Comparison of ENCODE assay signal across 26 cellular contexts in the genomic region with DNA sequence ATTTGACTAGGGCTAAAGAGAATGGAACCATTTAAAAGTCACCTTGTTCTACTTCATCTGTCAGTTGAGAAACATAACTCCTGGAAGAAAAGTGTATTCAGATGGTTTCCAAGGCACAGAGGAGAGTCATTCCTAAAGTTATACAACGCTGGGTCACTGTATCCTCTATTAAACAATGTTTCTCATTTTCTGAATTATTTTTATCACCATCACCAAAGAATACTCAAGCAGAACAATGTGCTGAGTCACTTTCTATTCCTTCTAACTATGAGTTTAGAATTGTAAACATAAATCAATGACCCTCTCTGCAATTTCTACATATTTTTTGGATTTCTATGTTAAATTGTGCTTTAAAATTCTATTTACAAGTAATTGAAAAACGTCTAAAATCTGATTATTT. TPM values are rescaled to one million over a fixed set of nuclear protein-coding genes. Genes with fewer than 3 reads are reported as not detected.
A peak's percentile ranks its signal among the peaks of the same experiment; 100 is the strongest.
DNase-seq lines count a peak whose midpoint lies in the region; ATAC-seq, FAIRE-seq and TF ChIP-seq lines count a peak whose summit lies in the region.
"Had no signal": no experiment of that assay in that cellular context is flagged by ENCODE, and none has a peak within 500 bp of the region (broad histone marks: within the 10 kb centered on the region; RNA-seq: fewer than 3 reads in every experiment).

No MANE protein-coding gene starts in this region.

- no peaks in the 10 kb centered on the region for H3K36me3 ChIP-seq in CD8-positive, alpha-beta T cell (ENCODE audit: insufficient read depth, low read length)
- no peaks in the 10 kb centered on the region for H3K36me3 ChIP-seq in GM12878 (ENCODE audit: control insufficient read depth in 2 of 2, insufficient read depth in 2 of 2, low read length in 1 of 2)
- H3K36me3 ChIP-seq: heart left ventricle had no signal

- peaks cover 11% of the 10 kb centered on the region for H3K4me1 ChIP-seq in CD8-positive, alpha-beta T cell (ENCODE audit: insufficient read depth, low read length)
- peaks cover 7% of the 10 kb centered on the region; the same call in 1 of the 2 replicates for H3K4me1 ChIP-seq in GM12878 (ENCODE audit: control insufficient read depth, insufficient read depth, low read length)

- in situ Hi-C loops in GM12878 (cut with MboI), result no loop called here

- POLR2A ChIA-PET in CD8-positive, alpha-beta T cell (lab: Charles Lee), result no interaction called here
- POLR2A ChIA-PET in GM12878 (lab: Charles Lee), result interaction anchor here (0.6 kb wide), 1 partner anchor 478 kb away, joined by 4 read pairs; no protein-coding TSS in a partner anchor

- H3K36me3 Mint-ChIP-seq in CD8-positive, alpha-beta T cell, result no peaks in the 10 kb centered on the region
- H3K36me3 Mint-ChIP-seq in natural killer cell, result peaks cover 6% of the 10 kb centered on the region

- H3K27ac ChIP-seq in CD8-positive, alpha-beta T cell (ENCODE audit: low read depth, low read length), result no peak overlapping the region
- H3K27ac ChIP-seq in GM12878 (ENCODE audit: control insufficient read depth, insufficient read depth), result 0 out of 2 replicates have a peak overlapping the region, but pooled peaks have one; percentile 8
- H3K27ac ChIP-seq: VCaP had no signal

- no peak overlapping the region for H3K4me3 ChIP-seq in CD8-positive, alpha-beta T cell (ENCODE audit: low read depth, low read length)
- H3K4me3 ChIP-seq in GM12878, result no peak overlapping the region
- H3K4me3 ChIP-seq: heart left ventricle had no signal

- no peaks in the 10 kb centered on the region for H3K9me3 ChIP-seq in CD8-positive, alpha-beta T cell (ENCODE audit: low read length)
- no peaks in the 10 kb centered on the region; the same call in 2 of the 3 replicates for H3K9me3 ChIP-seq in GM12878 (replicated peaks; ENCODE audit: control insufficient read depth, insufficient read depth, low read length)
- H3K9me3 ChIP-seq: heart left ventricle had no signal

- no peaks in the 10 kb centered on the region for H3K27me3 ChIP-seq in CD8-positive, alpha-beta T cell (ENCODE audit: insufficient read depth, low read length)
- no peaks in the 10 kb centered on the region for H3K27me3 ChIP-seq in GM12878 (replicated peaks in 1 of 2; ENCODE audit: control insufficient read depth in 2 of 2, insufficient read depth in 2 of 2, low read length in 1 of 2)
- H3K27me3 ChIP-seq: heart left ventricle had no signal

- intact Hi-C loops in CD8-positive, alpha-beta T cell (cut with DNase I, micrococcal nuclease), result loop anchor here (5.0 kb wide), 3 partner anchors 34 to 96 kb away; no protein-coding TSS in a partner anchor
- intact Hi-C loops in GM12878 (cut with micrococcal nuclease; ENCODE audit: unreplicated experiment) (no loop called here), natural killer cell (cut with micrococcal nuclease) (loop anchor here (5.0 kb wide), 1 partner anchor 99 kb away; no protein-coding TSS in a partner anchor)

- no peak overlapping the region for H3K9ac ChIP-seq in GM12878 (ENCODE audit: control insufficient read depth, insufficient read depth, low read length)

- H3K9me3 Mint-ChIP-seq in CD8-positive, alpha-beta T cell, result peaks cover 8% of the 10 kb centered on the region
- no peaks in the 10 kb centered on the region for H3K9me3 Mint-ChIP-seq in natural killer cell

- no peak for TF ChIP-seq EP300 in GM12878 (IDR thresholded peaks at IDR 0.05; ENCODE audit: borderline replicate concordance in 1 of 2, control insufficient read depth in 1 of 2, low read depth in 2 of 2, low read length in 2 of 2)

- H4K20me1 ChIP-seq in GM12878 (ENCODE audit: control insufficient read depth, insufficient read depth), result no peaks in the 10 kb centered on the region

- TF ChIP-seq CTCF in CD8-positive, alpha-beta T cell (IDR thresholded peaks at IDR 0.05), result no peak
- TF ChIP-seq CTCF in GM12878 (IDR thresholded peaks at IDR 0.05 in 2 of 3, conservative IDR thresholded peaks at IDR 0.05 in 1 of 3; ENCODE audit: control insufficient read depth in 2 of 3, extremely low read depth in 1 of 3, insufficient read depth in 1 of 3, low read depth in 3 of 3, low read length in 3 of 3), result no peak
- no peak for TF ChIP-seq CTCF in natural killer cell (IDR thresholded peaks at IDR 0.05)

- peaks cover 42% of the 10 kb centered on the region for H3K4me1 Mint-ChIP-seq in CD8-positive, alpha-beta T cell (ENCODE audit: low read depth)
- H3K4me1 Mint-ChIP-seq in natural killer cell, result peaks cover 75 to 82% of the 10 kb centered on the region in 2 donors

- SMC1A ChIA-PET in GM12878 (lab: Charles Lee; ENCODE audit: uncharacterized antibody, unreplicated experiment), result interaction anchor here (1.2 to 3.1 kb wide), 4 partner anchors 23 to 110 kb away, joined by 3 to 11 read pairs (median 4); partner anchors contain the start of gene ARAP2

- no peaks in the 10 kb centered on the region for H3K27me3 Mint-ChIP-seq in CD8-positive, alpha-beta T cell (ENCODE audit: low read depth)
- no peaks in the 10 kb centered on the region for H3K27me3 Mint-ChIP-seq in natural killer cell (ENCODE audit: low read depth in 2 of 2)
- H3K27me3 Mint-ChIP-seq: activated naive CD8-positive, alpha-beta T cell; CD4-positive, alpha-beta T cell had no signal

- no peak overlapping the region for H3K4me3 Mint-ChIP-seq in CD8-positive, alpha-beta T cell
- peak overlapping the region; percentile 58 for H3K4me3 Mint-ChIP-seq in natural killer cell
- H3K4me3 Mint-ChIP-seq: activated CD4-positive, alpha-beta T cell treated with anti-CD3 and anti-CD28 coated beads, Interleukin-2, amount 10 ng/mL, durations not matched to agents 24 days and 14 days; activated naive CD8-positive, alpha-beta T cell; CD4-positive, alpha-beta T cell; T-helper 2 cell treated with Interferon-gamma antibody and Interleukin-4, amounts not matched to agents 5 μg/mL and 100 μg/mL, for 36 hours had no signal

- TF ChIP-seq RAD21 in GM12878 (IDR thresholded peaks at IDR 0.05; ENCODE audit: insufficient read depth, low read depth, low read length), result no peak

- FAIRE-seq in GM12878 (lab: Jason Lieb, UNC), result no peak
- FAIRE-seq: HTR-8/SVneo had no signal

- RAD21 ChIA-PET in GM12878 (lab: Charles Lee; ENCODE audit: unreplicated experiment), result no interaction called here

- H2AFZ ChIP-seq in GM12878 (ENCODE audit: control insufficient read depth, low read depth, low read length), result no peak overlapping the region; the same call in 1 of the 2 replicates

- DNase-seq in CD8-positive, alpha-beta T cell, result no peak
- DNase-seq in HS-5 (ENCODE audit: low read depth) (peak; percentile 49), GM12878 (ENCODE audit: low read depth, low spot score) (no peak), natural killer cell (no peak), HPDE6-E6E7 (ENCODE audit: extremely low spot score) (no peak)
- DNase-seq in stimulated activated naive CD4-positive, alpha-beta T cell treated with Interleukin-2 at 50 U/mL for 16 hours (lab: John Stamatoyannopoulos, UW), result no peak
- DNase-seq: activated CD4-positive, alpha-beta T cell treated with anti-CD3 and anti-CD28 coated beads, Interleukin-2, amount 10 ng/mL, durations not matched to agents 24 days and 14 days; aorta; CD4-positive, alpha-beta T cell; DMS 273 treated with DMSO at 0.1 percent for 48 hours; heart left ventricle; Karpas-422; left colon; mesendoderm; NCI-H1694 treated with DMSO at 0.1 percent for 48 hours; NCI-H526; occipital lobe; stimulated activated CD4-positive, alpha-beta T cell treated with anti-CD3 and anti-CD28 coated beads, Interleukin-4, amount 100 ng/mL, for 4 hours; stimulated activated naive CD8-positive, alpha-beta T cell treated with anti-CD3 and anti-CD28 coated beads, Interleukin-15, Interleukin-2, amounts not matched to agents 100 U/mL and 50 U/mL, for 24 hours had no signal

- H3K4me2 ChIP-seq in GM12878 (ENCODE audit: control insufficient read depth, insufficient read depth), result no peak overlapping the region

- no peaks in the 10 kb centered on the region for H3K79me2 ChIP-seq in GM12878 (ENCODE audit: control insufficient read depth, insufficient read depth, low read length)

- H3K27ac Mint-ChIP-seq in CD8-positive, alpha-beta T cell, result peak overlapping the region; percentile 62
- peak overlapping the region; percentile 98 for H3K27ac Mint-ChIP-seq in natural killer cell
- H3K27ac Mint-ChIP-seq: activated CD4-positive, alpha-beta T cell treated with anti-CD3 and anti-CD28 coated beads, Interleukin-2, amount 10 ng/mL, durations not matched to agents 24 days and 14 days; activated naive CD8-positive, alpha-beta T cell; activated T-helper 2 cell treated with anti-CD3 and anti-CD28 coated beads, Interferon-gamma antibody, Interleukin-2, Interleukin-4, amounts not matched to agents 10 μg/mL and 5 μg/mL and 100 μg/mL, durations not matched to agents 14 hours and 24 hours and 36 hours; CD4-positive, alpha-beta T cell; T-helper 2 cell treated with Interferon-gamma antibody and Interleukin-4, amounts not matched to agents 5 μg/mL and 100 μg/mL, for 36 hours had no signal

- TF ChIP-seq POLR2A in GM12878 (IDR thresholded peaks at IDR 0.05; ENCODE audit: low read depth, low read length), result no peak

- 39% methylated on average over 2 of the region's 2 CpGs for WGBS in GM12878 (ENCODE audit: insufficient coverage, insufficient replicate concordance, low lambda C conversion rate, missing lambda C conversion rate)

- CTCF ChIA-PET in CD8-positive, alpha-beta T cell (lab: Charles Lee), result no interaction called here
- CTCF ChIA-PET in GM12878 (lab: Yijun Ruan, JAX), result no interaction called here

- no TSS peak for BruUV-seq in GM12878 (replicated peaks; lab: Mats Ljungman, UMichigan)

- no peak for ATAC-seq in CD8-positive, alpha-beta T cell
- no peak for ATAC-seq in GM12878
- ATAC-seq in natural killer cell, result no peak
- no peak for ATAC-seq in HG02571 (IDR thresholded peaks at IDR 0.05; ENCODE audit: unreplicated experiment)
- ATAC-seq: heart left ventricle; left colon; SK-N-SH treated with all-trans-retinoic acid at 6 μM for 48 hours; stimulated activated naive CD8-positive, alpha-beta T cell treated with anti-CD3 and anti-CD28 coated beads, Interleukin-15, Interleukin-2, amounts not matched to agents 100 U/mL and 50 U/mL, for 24 hours had no signal

RNA-seq across cellular contexts. Expression of gene DTHD1, which starts 7.3 kb away (rescaled TPM):
- 1 to 10 TPM; 1.9 to 2.1 TPM for total RNA-seq in CD8-positive, alpha-beta T cell
- 0.24 and 0.31 TPM in 2 replicates for total RNA-seq in GM12878 (2013; cell fraction: nucleolus; rRNA removed)
- 1.3 TPM in 2 replicates for total RNA-seq in GM12878 (2014; rRNA removed)
- 1.7 and 1.8 TPM in 2 replicates for total RNA-seq in GM12878 (2014; rRNA removed; fragmentation: Illumina TruSeq; extraction: Trizol)
- 2.0 and 2.1 TPM in 2 replicates for total RNA-seq in GM12878 (2021)
- 0.28 TPM for polyA plus RNA-seq in GM12878 (2011; ENCODE audit: low read depth)
- 0.05 and 0.19 TPM in 2 replicates for polyA plus RNA-seq in GM12878 (2011; rRNA removed)
- polyA plus RNA-seq in GM12878 (2011; cell fraction: cytosol; rRNA removed), result 0.03 TPM in 2 replicates
- 0.06 and 0.10 TPM in 2 replicates for polyA plus RNA-seq in GM12878 (2011; cell fraction: nucleus; rRNA removed)
- polyA plus RNA-seq in GM12878 (2012), result 0.38 and 0.98 TPM in 2 replicates
- 2.8 and 4.6 TPM in 2 replicates for polyA plus RNA-seq in GM12878 (2014; fragmentation: Illumina TruSeq; extraction: Trizol)
- polyA plus RNA-seq in GM12878 (2014; fragmentation: Nextera tagmentation; extraction: Ambion mirVana), result 1 to 10 TPM; 1.2 to 1.5 TPM
- 1.1 and 2.2 TPM in 2 replicates for polyA plus RNA-seq in GM12878 (2014; rRNA removed)
- 1 to 10 TPM; 1.1 to 1.3 TPM for polyA plus RNA-seq in GM12878 (2016; fragmentation: Nextera tagmentation; extraction: Ambion mirVana)
- not detected in 2 replicates for polyA minus RNA-seq in GM12878 (2011; rRNA and poly(A)+ RNA removed)
- not detected in 2 replicates for polyA minus RNA-seq in GM12878 (2011; cell fraction: cytosol; rRNA and poly(A)+ RNA removed)
- polyA minus RNA-seq in GM12878 (2011; cell fraction: nucleus; rRNA and poly(A)+ RNA removed), result 0.19 TPM in 1 of 2 replicates, not detected in the other
- total RNA-seq in natural killer cell, result 10 to 100 TPM; 67.0 to 95.4 (median 81.5) TPM
- polyA plus RNA-seq: aorta, heart left ventricle had no signal

RNA-seq across cellular contexts. Expression of gene ARAP2, which starts 44.4 kb away (rescaled TPM):
- 10 to 100 TPM; 91.0 to 95.8 TPM for total RNA-seq in CD8-positive, alpha-beta T cell
- total RNA-seq in GM12878 (2013; cell fraction: nucleolus; rRNA removed), result 244 and 250 TPM in 2 replicates
- total RNA-seq in GM12878 (2014; rRNA removed), result 32.9 and 40.7 TPM in 2 replicates
- total RNA-seq in GM12878 (2014; rRNA removed; fragmentation: Illumina TruSeq; extraction: Trizol), result 36.1 and 36.7 TPM in 2 replicates
- total RNA-seq in GM12878 (2021), result 28.3 and 32.0 TPM in 2 replicates
- polyA plus RNA-seq in GM12878 (2011; ENCODE audit: low read depth), result 5.7 TPM
- polyA plus RNA-seq in GM12878 (2011; rRNA removed), result 12.1 and 19.1 TPM in 2 replicates
- 3.0 and 4.1 TPM in 2 replicates for polyA plus RNA-seq in GM12878 (2011; cell fraction: cytosol; rRNA removed)
- polyA plus RNA-seq in GM12878 (2011; cell fraction: nucleus; rRNA removed), result 14.8 and 17.4 TPM in 2 replicates
- polyA plus RNA-seq in GM12878 (2012), result 9.5 and 11.7 TPM in 2 replicates
- 18.2 and 24.6 TPM in 2 replicates for polyA plus RNA-seq in GM12878 (2014; fragmentation: Illumina TruSeq; extraction: Trizol)
- 1 to 10 TPM; 5.4 to 5.7 TPM for polyA plus RNA-seq in GM12878 (2014; fragmentation: Nextera tagmentation; extraction: Ambion mirVana)
- polyA plus RNA-seq in GM12878 (2014; rRNA removed), result 9.4 and 11.5 TPM in 2 replicates
- polyA plus RNA-seq in GM12878 (2016; fragmentation: Nextera tagmentation; extraction: Ambion mirVana), result 10 to 100 TPM in 1 of 2 experiments, 1 to 10 TPM in 1; 8.0 to 12.3 TPM
- 28.9 and 52.4 TPM in 2 replicates for polyA minus RNA-seq in GM12878 (2011; rRNA and poly(A)+ RNA removed)
- 5.1 and 12.1 TPM in 2 replicates for polyA minus RNA-seq in GM12878 (2011; cell fraction: cytosol; rRNA and poly(A)+ RNA removed)
- polyA minus RNA-seq in GM12878 (2011; cell fraction: nucleus; rRNA and poly(A)+ RNA removed), result 57.2 and 74.5 TPM in 2 replicates
- 100 to 1,000 TPM; 199 to 295 (median 270) TPM for total RNA-seq in natural killer cell

Comparison
In these comparisons a context has a peak if more than half of its experiments do, and no peak if none do; other contexts are left out.
1. RNA of gene DTHD1, which starts 7.3 kb away (total RNA-seq): 67.0 to 95.4 TPM in natural killer cell; 1.9 to 2.1 TPM in CD8-positive, alpha-beta T cell and 0.24 to 2.1 TPM in GM12878; every median in the first group is over 10 times any median in the second.